Comparison of ENCODE assay signal across 19 cellular contexts in genomic region chr13:23683084-23683483, GRCh38.
DNase-seq lines count a peak whose midpoint lies in the region; ATAC-seq, FAIRE-seq and TF ChIP-seq lines count a peak whose summit lies in the region.
"Had no signal": no experiment of that assay in that cellular context is flagged by ENCODE, and none has a peak within 500 bp of the region (broad histone marks: within the 10 kb centered on the region; RNA-seq: fewer than 3 reads in every experiment).

No MANE protein-coding gene starts in this region.

- POLR2A ChIA-PET in HepG2 (lab: Yijun Ruan, JAX), result no interaction called here

- H3K4me3 ChIP-seq in HepG2 (replicated peaks in 1 of 3; ENCODE audit: insufficient read depth in 1 of 3, low read depth in 2 of 3, low read length in 3 of 3) (no peak overlapping the region), right lobe of liver (no peak overlapping the region), small intestine (ENCODE audit: low read depth in 1 of 2, low read length in 2 of 2) (no peak overlapping the region)
- H3K4me3 ChIP-seq: A549; BLaER1 treated with 17β-estradiol and CSF1 and Interleukin-3, amounts not matched to agents 10 nM and 100 nM had no signal

- TF ChIP-seq RAD21 in HepG2 (CRISPR knock-in tag; IDR thresholded peaks at IDR 0.05), result no peak

- H3K4me1 ChIP-seq in HepG2 (ENCODE audit: insufficient read depth, low read length) (peaks cover 47% of the 10 kb centered on the region), right lobe of liver (no peaks in the 10 kb centered on the region), small intestine (ENCODE audit: control insufficient read depth in 2 of 2, insufficient read depth in 1 of 2, low read depth in 1 of 2, low read length in 1 of 2) (no peaks in the 10 kb centered on the region)
- H3K4me1 ChIP-seq: BLaER1 treated with 17β-estradiol and CSF1 and Interleukin-3, amounts not matched to agents 10 nM and 100 nM; Caco-2 had no signal

- H3K9me3 ChIP-seq in HepG2 (ENCODE audit: low read length) (peaks cover 20% of the 10 kb centered on the region), right lobe of liver (no peaks in the 10 kb centered on the region), small intestine (ENCODE audit: control insufficient read depth, low read depth) (no peaks in the 10 kb centered on the region)
- H3K9me3 ChIP-seq: A549 had no signal

- H3K27ac ChIP-seq in HepG2 (ENCODE audit: extremely low read length, insufficient read depth, low read length) (no peak overlapping the region), right lobe of liver (no peak overlapping the region), small intestine (ENCODE audit: low read depth in 1 of 2, low read length in 1 of 2) (no peak overlapping the region)
- H3K27ac ChIP-seq: 22Rv1; A549; BLaER1 treated with 17β-estradiol and CSF1 and Interleukin-3, amounts not matched to agents 10 nM and 100 nM; C4-2B had no signal

- H3K79me2 ChIP-seq in HepG2 (ENCODE audit: insufficient read depth, low read length), result no peaks in the 10 kb centered on the region

- TF ChIP-seq POLR2A in HepG2 (IDR thresholded peaks at IDR 0.05; ENCODE audit: insufficient read depth in 1 of 2, low read depth in 2 of 2, low read length in 2 of 2) (no peak), right lobe of liver (IDR thresholded peaks at IDR 0.05) (no peak)

- H3K36me3 ChIP-seq in HepG2 (replicated peaks in 1 of 2; ENCODE audit: control insufficient read depth in 1 of 2, insufficient read depth in 2 of 2, low read length in 2 of 2) (no peaks in the 10 kb centered on the region), right lobe of liver (no peaks in the 10 kb centered on the region), small intestine (ENCODE audit: control insufficient read depth in 2 of 2, insufficient read depth in 2 of 2, low read length in 2 of 2) (no peaks in the 10 kb centered on the region)
- H3K36me3 ChIP-seq: BLaER1 treated with 17β-estradiol and CSF1 and Interleukin-3, amounts not matched to agents 10 nM and 100 nM had no signal

- in situ Hi-C loops in HepG2 (cut with HindIII; ENCODE audit: extremely low pct_ligation_motif_present, low pct_unique_long_range_greater_than_20kb), result no loop called here

- DNase-seq in HepG2 (ENCODE audit: low spot score) (no peak), right lobe of liver (no peak), frontal cortex (ENCODE audit: low spot score in 2 of 2) (no peak), small intestine (no peak), NAMALWA (ENCODE audit: low spot score) (no peak)
- DNase-seq: AML-193; Caco-2; Calu3; CD4-positive, alpha-beta T cell; CD8-positive, alpha-beta T cell; GF-D8 had no signal

- H3K4me2 ChIP-seq in HepG2 (ENCODE audit: low read depth, low read length), result no peak overlapping the region
- H3K4me2 ChIP-seq: A549; BLaER1 treated with 17β-estradiol and CSF1 and Interleukin-3, amounts not matched to agents 10 nM and 100 nM had no signal

- H3K9ac ChIP-seq in HepG2 (ENCODE audit: insufficient read depth, low read depth, low read length), result no peak overlapping the region
- H3K9ac ChIP-seq: BLaER1 treated with 17β-estradiol and CSF1 and Interleukin-3, amounts not matched to agents 10 nM and 100 nM had no signal

- no peaks in the 10 kb centered on the region for H4K20me1 ChIP-seq in HepG2 (ENCODE audit: insufficient read depth, low read length)
- H4K20me1 ChIP-seq: BLaER1 treated with 17β-estradiol and CSF1 and Interleukin-3, amounts not matched to agents 10 nM and 100 nM had no signal

- CTCF ChIA-PET in HepG2 (lab: Yijun Ruan, JAX; ENCODE audit: low intra/inter-chr PET ratio, low total read pairs), result no interaction called here

- TF ChIP-seq EP300 in HepG2 (IDR thresholded peaks at IDR 0.05; ENCODE audit: low read depth in 2 of 2, low read length in 2 of 2) (no peak), HepG2 (CRISPR knock-in tag; IDR thresholded peaks at IDR 0.05; ENCODE audit: borderline replicate concordance) (no peak)

- H3K27me3 ChIP-seq in HepG2 (ENCODE audit: control insufficient read depth in 1 of 2, insufficient read depth in 2 of 2, low read length in 2 of 2), result no peaks in the 10 kb centered on the region
- H3K27me3 ChIP-seq in right lobe of liver, result no peaks in the 10 kb centered on the region
- no peaks in the 10 kb centered on the region for H3K27me3 ChIP-seq in small intestine (ENCODE audit: control insufficient read depth in 2 of 2, insufficient read depth in 2 of 2, low read length in 2 of 2)
- H3K27me3 ChIP-seq: BLaER1 treated with 17β-estradiol and CSF1 and Interleukin-3, amounts not matched to agents 10 nM and 100 nM had no signal

- intact Hi-C loops in HepG2 (cut with micrococcal nuclease; ENCODE audit: unreplicated experiment), result no loop called here
- intact Hi-C loops in right lobe of liver (cut with DNase I), result no loop called here

- no TSS peak for BruUV-seq in HepG2 (replicated peaks; lab: Mats Ljungman, UMichigan)

- 43% methylated on average over 4 of the region's 4 CpGs for WGBS in HepG2 (ENCODE audit: low lambda C conversion rate)
- WGBS in right lobe of liver (ENCODE audit: insufficient coverage, low coverage, low lambda C conversion rate, missing lambda C conversion rate), result 54% methylated on average over 4 of the region's 4 CpGs
- WGBS in small intestine, 3 donors, result 60 to 74% (median 60%) methylated on average over 4 of the region's 4 CpGs

- ATAC-seq in HepG2, result no peak
- no peak for ATAC-seq in right lobe of liver
- ATAC-seq in HG02970 (IDR thresholded peaks at IDR 0.05; ENCODE audit: low FRiP score, unreplicated experiment), result no peak
- ATAC-seq: A549; CD8-positive, alpha-beta T cell had no signal

- TF ChIP-seq CTCF in HepG2 (CRISPR knock-in tag; IDR thresholded peaks at IDR 0.05), result no peak
- no peak for TF ChIP-seq CTCF in right lobe of liver (IDR thresholded peaks at IDR 0.05)

- no peak overlapping the region for H2AFZ ChIP-seq in HepG2 (ENCODE audit: low read length)

- FAIRE-seq in HepG2 (lab: Jason Lieb, UNC) (no peak), frontal cortex (lab: Jason Lieb, UNC) (peak; percentile 70), small intestine (lab: Jason Lieb, UNC) (peak; percentile 55)
- FAIRE-seq: A549, D721Med, GM12891, GM19239 had no signal

TF ChIP-seq in HepG2, 621 proteins besides CTCF, POLR2A, EP300 and RAD21:
- TF ChIP-seq ZMYM4 (CRISPR knock-in tag; IDR thresholded peaks at IDR 0.05) (peak; percentile 22; the same call in 1 of the 2 replicates), ZNF644 (CRISPR knock-in tag; IDR thresholded peaks at IDR 0.05; ENCODE audit: low read depth) (0 out of 2 replicates have a peak, but pooled peaks have one; percentile 52), HNF4A (CRISPR knock-in tag; IDR thresholded peaks at IDR 0.05) (peak; percentile 54), ESRRA (CRISPR knock-in tag; IDR thresholded peaks at IDR 0.05; ENCODE audit: low read depth) (peak; percentile 92), TCF7L2 (IDR thresholded peaks at IDR 0.05; ENCODE audit: low read depth, low read length) (no peak)
TF ChIP-seq in HepG2: peak in this region for 4.
